Comparison of ENCODE assay signal across 19 cellular contexts in genomic region chr3:120102674-120103073, GRCh38. TPM values are rescaled to one million over a fixed set of nuclear protein-coding genes. Genes with fewer than 3 reads are reported as not detected.
DNase-seq lines count a peak whose midpoint lies in the region; ATAC-seq and TF ChIP-seq lines count a peak whose summit lies in the region.
"Had no signal": no experiment of that assay in that cellular context is flagged by ENCODE, and none has a peak within 500 bp of the region (broad histone marks: within the 10 kb centered on the region; RNA-seq: fewer than 3 reads in every experiment).

No MANE protein-coding gene starts in this region.

- no peaks in the 10 kb centered on the region for H3K27me3 ChIP-seq in GM06990 (replicated peaks; ENCODE audit: control insufficient read depth, insufficient read depth, low read length)
- no peaks in the 10 kb centered on the region for H3K27me3 ChIP-seq in body of pancreas
- no peaks in the 10 kb centered on the region for H3K27me3 ChIP-seq in effector memory CD4-positive, alpha-beta T cell (replicated peaks; ENCODE audit: control insufficient read depth, insufficient read depth, low read length, poor library complexity, severe bottlenecking)
- H3K27me3 ChIP-seq: BE2C, cardiac muscle cell had no signal

- no peak for DNase-seq in GM06990 (ENCODE audit: extremely low read depth, insufficient read length)
- peak; percentile 38 for DNase-seq in NCI-H1436 (lab: John Stamatoyannopoulos, UW)
- DNase-seq in body of pancreas, result peak; percentile 71 to 83 (median 79)
- peak; percentile 49 for DNase-seq in medulla oblongata (ENCODE audit: extremely low spot score)
- DNase-seq in epidermal melanocyte (ENCODE audit: insufficient read length, low spot score), result no peak
- DNase-seq in NCI-H526 treated with DMSO at 0.1 percent for 48 hours (lab: John Stamatoyannopoulos, UW), result no peak
- no peak for DNase-seq in activated CD4-positive, CD25-positive, alpha-beta regulatory T cell treated with anti-CD3 and anti-CD28 coated beads, Interleukin-2, amount 50 U/mL, for 72 hours
- no peak for DNase-seq in effector memory CD4-positive, alpha-beta T cell
- DNase-seq: activated naive CD4-positive, alpha-beta T cell treated with anti-CD3 and anti-CD28 coated beads for 36 hours; BE2C; EL; H9; left colon; stimulated activated CD4-positive, alpha-beta T cell treated with anti-CD3 and anti-CD28 coated beads, Interleukin-4, amount 100 ng/mL, for 4 hours; stimulated activated naive CD4-positive, alpha-beta T cell had no signal

- intact Hi-C loops in body of pancreas (cut with DNase I), result no loop called here

- H3K9me3 ChIP-seq in body of pancreas, result no peaks in the 10 kb centered on the region
- H3K9me3 ChIP-seq in effector memory CD4-positive, alpha-beta T cell (ENCODE audit: control insufficient read depth, low read length), result no peaks in the 10 kb centered on the region
- H3K9me3 ChIP-seq: BE2C had no signal

- peak overlapping the region in 2 of 4 donors; percentile 6 to 23 for H3K27ac ChIP-seq in body of pancreas
- no peak overlapping the region for H3K27ac ChIP-seq in effector memory CD4-positive, alpha-beta T cell (ENCODE audit: insufficient read depth, low read length, poor library complexity, severe bottlenecking)
- H3K27ac ChIP-seq: SK-N-MC had no signal

- H3K4me3 ChIP-seq in GM06990 (replicated peaks; ENCODE audit: low read depth, low read length) (peak overlapping the region; percentile 22), body of pancreas (no peak overlapping the region)
- no peak overlapping the region for H3K4me3 ChIP-seq in effector memory CD4-positive, alpha-beta T cell (ENCODE audit: insufficient read depth, low read depth, low read length, poor library complexity, severe bottlenecking)
- H3K4me3 ChIP-seq: cardiac muscle cell, SK-N-MC had no signal

- no peaks in the 10 kb centered on the region for H3K36me3 ChIP-seq in GM06990 (ENCODE audit: control insufficient read depth, insufficient read depth, low read length)
- H3K36me3 ChIP-seq in body of pancreas (replicated peaks in 1 of 2; ENCODE audit: insufficient read depth in 1 of 2, low read depth in 2 of 2), result no peaks in the 10 kb centered on the region
- H3K36me3 ChIP-seq in effector memory CD4-positive, alpha-beta T cell (ENCODE audit: control insufficient read depth, insufficient read depth, low read length), result no peaks in the 10 kb centered on the region
- H3K36me3 ChIP-seq: BE2C, cardiac muscle cell had no signal

- peaks cover 38% of the 10 kb centered on the region for H3K4me1 ChIP-seq in body of pancreas
- H3K4me1 ChIP-seq in effector memory CD4-positive, alpha-beta T cell (ENCODE audit: control insufficient read depth, insufficient read depth, low read length, poor library complexity, severe bottlenecking), result no peaks in the 10 kb centered on the region

- TF ChIP-seq CTCF in GM06990 (IDR thresholded peaks at IDR 0.05; ENCODE audit: insufficient read depth, low read length, poor library complexity, severe bottlenecking) (no peak), body of pancreas (IDR thresholded peaks at IDR 0.05) (peak in 4 of 7 experiments; percentile 30 to 40 (median 33))

- peak in 1 of 3 donors; percentile 15 for TF ChIP-seq POLR2A in body of pancreas (IDR thresholded peaks at IDR 0.05)

- 34 to 35% methylated on average over 3 of the region's 3 CpGs for WGBS in body of pancreas, 2 donors

- ATAC-seq in body of pancreas, result peak; percentile 95
- ATAC-seq: left colon; natural killer cell treated with Interleukin-12 subunit alpha and Interleukin-12 subunit beta and Interleukin-15 and Interleukin-18, amount 100 ng/mL, for 72 hours; sciatic nerve had no signal

RNA-seq across cellular contexts. Expression of gene GSK3B, which starts 8.4 kb away (rescaled TPM):
- total RNA-seq in body of pancreas, result 10 to 100 TPM; 15.0 to 18.8 TPM

Comparison
In these comparisons a context has a peak if more than half of its experiments do, and no peak if none do; other contexts are left out.
1. DNase-seq: peak in NCI-H1436 (single experiment), body of pancreas (4 of 4) and medulla oblongata (single experiment); none in GM06990 (single experiment), epidermal melanocyte (single experiment), NCI-H526 treated with DMSO at 0.1 percent for 48 hours (single experiment), activated CD4-positive, CD25-positive, alpha-beta regulatory T cell treated with anti-CD3 and anti-CD28 coated beads, Interleukin-2, amount 50 U/mL, for 72 hours (single experiment) and effector memory CD4-positive, alpha-beta T cell (0 of 3).